1 cellular context compared by ENCODE assay signal in the genomic region with DNA sequence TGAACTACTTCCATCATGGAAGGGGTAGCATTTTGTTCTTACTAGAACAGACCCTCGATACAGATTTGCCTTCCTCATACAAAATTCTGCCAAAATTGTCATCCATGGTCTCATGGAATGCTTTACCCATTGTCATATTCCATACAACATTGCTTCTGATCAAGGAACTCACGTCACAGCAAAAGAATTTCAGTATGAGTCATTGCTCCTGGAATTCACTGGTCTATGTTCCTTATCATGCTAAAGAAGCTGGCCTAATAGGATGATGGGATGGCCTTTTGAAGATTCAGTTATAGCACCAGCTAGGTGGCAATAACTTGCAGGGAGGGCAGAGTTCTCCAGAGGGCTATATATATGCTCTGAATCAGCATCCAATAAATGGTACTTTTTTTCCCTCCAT.
TF ChIP-seq lines count a peak whose summit lies in the region.

No MANE protein-coding gene starts in this region.

TF ChIP-seq in K562, 482 proteins besides CTCF, POLR2A, EP300 and RAD21 (continued from another document and continues in another):
- TF ChIP-seq, protein P1, sequence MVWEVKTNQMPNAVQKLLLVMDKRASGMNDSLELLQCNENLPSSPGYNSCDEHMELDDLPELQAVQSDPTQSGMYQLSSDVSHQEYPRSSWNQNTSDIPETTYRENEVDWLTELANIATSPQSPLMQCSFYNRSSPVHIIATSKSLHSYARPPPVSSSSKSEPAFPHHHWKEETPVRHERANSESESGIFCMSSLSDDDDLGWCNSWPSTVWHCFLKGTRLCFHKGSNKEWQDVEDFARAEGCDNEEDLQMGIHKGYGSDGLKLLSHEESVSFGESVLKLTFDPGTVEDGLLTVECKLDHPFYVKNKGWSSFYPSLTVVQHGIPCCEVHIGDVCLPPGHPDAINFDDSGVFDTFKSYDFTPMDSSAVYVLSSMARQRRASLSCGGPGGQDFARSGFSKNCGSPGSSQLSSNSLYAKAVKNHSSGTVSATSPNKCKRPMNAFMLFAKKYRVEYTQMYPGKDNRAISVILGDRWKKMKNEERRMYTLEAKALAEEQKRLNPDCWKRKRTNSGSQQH (CRISPR knock-in tag; IDR thresholded peaks at IDR 0.05): no peak
- TF ChIP-seq, protein P2, sequence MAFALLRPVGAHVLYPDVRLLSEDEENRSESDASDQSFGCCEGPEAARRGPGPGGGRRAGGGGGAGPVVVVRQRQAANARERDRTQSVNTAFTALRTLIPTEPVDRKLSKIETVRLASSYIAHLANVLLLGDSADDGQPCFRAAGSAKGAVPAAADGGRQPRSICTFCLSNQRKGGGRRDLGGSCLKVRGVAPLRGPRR (CRISPR knock-in tag; IDR thresholded peaks at IDR 0.05): no peak
- peak; percentile 10; the same call in 1 of the 2 replicates for TF ChIP-seq TCF3 (CRISPR knock-in tag; IDR thresholded peaks at IDR 0.05)
- TF ChIP-seq ETV1 (tag; conservative IDR thresholded peaks at IDR 0.05; ENCODE audit: low read depth): no peak
- TF ChIP-seq NR2F6 (CRISPR knock-in tag; IDR thresholded peaks at IDR 0.05): no peak
- no peak for TF ChIP-seq KAT7 (CRISPR knock-in tag; IDR thresholded peaks at IDR 0.05; ENCODE audit: borderline replicate concordance)
- TF ChIP-seq, protein P3, sequence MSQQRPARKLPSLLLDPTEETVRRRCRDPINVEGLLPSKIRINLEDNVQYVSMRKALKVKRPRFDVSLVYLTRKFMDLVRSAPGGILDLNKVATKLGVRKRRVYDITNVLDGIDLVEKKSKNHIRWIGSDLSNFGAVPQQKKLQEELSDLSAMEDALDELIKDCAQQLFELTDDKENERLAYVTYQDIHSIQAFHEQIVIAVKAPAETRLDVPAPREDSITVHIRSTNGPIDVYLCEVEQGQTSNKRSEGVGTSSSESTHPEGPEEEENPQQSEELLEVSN (IDR thresholded peaks at IDR 0.05; ENCODE audit: borderline replicate concordance in 1 of 2, extremely low read depth in 1 of 2, insufficient read depth in 1 of 2, insufficient read length in 1 of 2, low read depth in 1 of 2, low read length in 1 of 2, poor library complexity in 1 of 2, severe bottlenecking in 1 of 2): no peak
- TF ChIP-seq, protein P4, sequence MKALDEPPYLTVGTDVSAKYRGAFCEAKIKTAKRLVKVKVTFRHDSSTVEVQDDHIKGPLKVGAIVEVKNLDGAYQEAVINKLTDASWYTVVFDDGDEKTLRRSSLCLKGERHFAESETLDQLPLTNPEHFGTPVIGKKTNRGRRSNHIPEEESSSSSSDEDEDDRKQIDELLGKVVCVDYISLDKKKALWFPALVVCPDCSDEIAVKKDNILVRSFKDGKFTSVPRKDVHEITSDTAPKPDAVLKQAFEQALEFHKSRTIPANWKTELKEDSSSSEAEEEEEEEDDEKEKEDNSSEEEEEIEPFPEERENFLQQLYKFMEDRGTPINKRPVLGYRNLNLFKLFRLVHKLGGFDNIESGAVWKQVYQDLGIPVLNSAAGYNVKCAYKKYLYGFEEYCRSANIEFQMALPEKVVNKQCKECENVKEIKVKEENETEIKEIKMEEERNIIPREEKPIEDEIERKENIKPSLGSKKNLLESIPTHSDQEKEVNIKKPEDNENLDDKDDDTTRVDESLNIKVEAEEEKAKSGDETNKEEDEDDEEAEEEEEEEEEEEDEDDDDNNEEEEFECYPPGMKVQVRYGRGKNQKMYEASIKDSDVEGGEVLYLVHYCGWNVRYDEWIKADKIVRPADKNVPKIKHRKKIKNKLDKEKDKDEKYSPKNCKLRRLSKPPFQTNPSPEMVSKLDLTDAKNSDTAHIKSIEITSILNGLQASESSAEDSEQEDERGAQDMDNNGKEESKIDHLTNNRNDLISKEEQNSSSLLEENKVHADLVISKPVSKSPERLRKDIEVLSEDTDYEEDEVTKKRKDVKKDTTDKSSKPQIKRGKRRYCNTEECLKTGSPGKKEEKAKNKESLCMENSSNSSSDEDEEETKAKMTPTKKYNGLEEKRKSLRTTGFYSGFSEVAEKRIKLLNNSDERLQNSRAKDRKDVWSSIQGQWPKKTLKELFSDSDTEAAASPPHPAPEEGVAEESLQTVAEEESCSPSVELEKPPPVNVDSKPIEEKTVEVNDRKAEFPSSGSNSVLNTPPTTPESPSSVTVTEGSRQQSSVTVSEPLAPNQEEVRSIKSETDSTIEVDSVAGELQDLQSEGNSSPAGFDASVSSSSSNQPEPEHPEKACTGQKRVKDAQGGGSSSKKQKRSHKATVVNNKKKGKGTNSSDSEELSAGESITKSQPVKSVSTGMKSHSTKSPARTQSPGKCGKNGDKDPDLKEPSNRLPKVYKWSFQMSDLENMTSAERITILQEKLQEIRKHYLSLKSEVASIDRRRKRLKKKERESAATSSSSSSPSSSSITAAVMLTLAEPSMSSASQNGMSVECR (CRISPR knock-in tag; IDR thresholded peaks at IDR 0.05): no peak
- TF ChIP-seq HEY1 (CRISPR knock-in tag; IDR thresholded peaks at IDR 0.05; ENCODE audit: borderline replicate concordance): no peak
- TF ChIP-seq, protein P5, sequence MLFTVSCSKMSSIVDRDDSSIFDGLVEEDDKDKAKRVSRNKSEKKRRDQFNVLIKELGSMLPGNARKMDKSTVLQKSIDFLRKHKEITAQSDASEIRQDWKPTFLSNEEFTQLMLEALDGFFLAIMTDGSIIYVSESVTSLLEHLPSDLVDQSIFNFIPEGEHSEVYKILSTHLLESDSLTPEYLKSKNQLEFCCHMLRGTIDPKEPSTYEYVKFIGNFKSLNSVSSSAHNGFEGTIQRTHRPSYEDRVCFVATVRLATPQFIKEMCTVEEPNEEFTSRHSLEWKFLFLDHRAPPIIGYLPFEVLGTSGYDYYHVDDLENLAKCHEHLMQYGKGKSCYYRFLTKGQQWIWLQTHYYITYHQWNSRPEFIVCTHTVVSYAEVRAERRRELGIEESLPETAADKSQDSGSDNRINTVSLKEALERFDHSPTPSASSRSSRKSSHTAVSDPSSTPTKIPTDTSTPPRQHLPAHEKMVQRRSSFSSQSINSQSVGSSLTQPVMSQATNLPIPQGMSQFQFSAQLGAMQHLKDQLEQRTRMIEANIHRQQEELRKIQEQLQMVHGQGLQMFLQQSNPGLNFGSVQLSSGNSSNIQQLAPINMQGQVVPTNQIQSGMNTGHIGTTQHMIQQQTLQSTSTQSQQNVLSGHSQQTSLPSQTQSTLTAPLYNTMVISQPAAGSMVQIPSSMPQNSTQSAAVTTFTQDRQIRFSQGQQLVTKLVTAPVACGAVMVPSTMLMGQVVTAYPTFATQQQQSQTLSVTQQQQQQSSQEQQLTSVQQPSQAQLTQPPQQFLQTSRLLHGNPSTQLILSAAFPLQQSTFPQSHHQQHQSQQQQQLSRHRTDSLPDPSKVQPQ (CRISPR knock-in tag; IDR thresholded peaks at IDR 0.05; ENCODE audit: borderline replicate concordance): no peak
- no peak for TF ChIP-seq HLTF (IDR thresholded peaks at IDR 0.05)
- no peak for TF ChIP-seq TAF15 (IDR thresholded peaks at IDR 0.05; ENCODE audit: low read depth, low read length)
- no peak for TF ChIP-seq NELFE (IDR thresholded peaks at IDR 0.05; ENCODE audit: insufficient read depth, insufficient read length)
- no peak for TF ChIP-seq ZNF354B (CRISPR knock-in tag; IDR thresholded peaks at IDR 0.05)
- TF ChIP-seq, protein P6, sequence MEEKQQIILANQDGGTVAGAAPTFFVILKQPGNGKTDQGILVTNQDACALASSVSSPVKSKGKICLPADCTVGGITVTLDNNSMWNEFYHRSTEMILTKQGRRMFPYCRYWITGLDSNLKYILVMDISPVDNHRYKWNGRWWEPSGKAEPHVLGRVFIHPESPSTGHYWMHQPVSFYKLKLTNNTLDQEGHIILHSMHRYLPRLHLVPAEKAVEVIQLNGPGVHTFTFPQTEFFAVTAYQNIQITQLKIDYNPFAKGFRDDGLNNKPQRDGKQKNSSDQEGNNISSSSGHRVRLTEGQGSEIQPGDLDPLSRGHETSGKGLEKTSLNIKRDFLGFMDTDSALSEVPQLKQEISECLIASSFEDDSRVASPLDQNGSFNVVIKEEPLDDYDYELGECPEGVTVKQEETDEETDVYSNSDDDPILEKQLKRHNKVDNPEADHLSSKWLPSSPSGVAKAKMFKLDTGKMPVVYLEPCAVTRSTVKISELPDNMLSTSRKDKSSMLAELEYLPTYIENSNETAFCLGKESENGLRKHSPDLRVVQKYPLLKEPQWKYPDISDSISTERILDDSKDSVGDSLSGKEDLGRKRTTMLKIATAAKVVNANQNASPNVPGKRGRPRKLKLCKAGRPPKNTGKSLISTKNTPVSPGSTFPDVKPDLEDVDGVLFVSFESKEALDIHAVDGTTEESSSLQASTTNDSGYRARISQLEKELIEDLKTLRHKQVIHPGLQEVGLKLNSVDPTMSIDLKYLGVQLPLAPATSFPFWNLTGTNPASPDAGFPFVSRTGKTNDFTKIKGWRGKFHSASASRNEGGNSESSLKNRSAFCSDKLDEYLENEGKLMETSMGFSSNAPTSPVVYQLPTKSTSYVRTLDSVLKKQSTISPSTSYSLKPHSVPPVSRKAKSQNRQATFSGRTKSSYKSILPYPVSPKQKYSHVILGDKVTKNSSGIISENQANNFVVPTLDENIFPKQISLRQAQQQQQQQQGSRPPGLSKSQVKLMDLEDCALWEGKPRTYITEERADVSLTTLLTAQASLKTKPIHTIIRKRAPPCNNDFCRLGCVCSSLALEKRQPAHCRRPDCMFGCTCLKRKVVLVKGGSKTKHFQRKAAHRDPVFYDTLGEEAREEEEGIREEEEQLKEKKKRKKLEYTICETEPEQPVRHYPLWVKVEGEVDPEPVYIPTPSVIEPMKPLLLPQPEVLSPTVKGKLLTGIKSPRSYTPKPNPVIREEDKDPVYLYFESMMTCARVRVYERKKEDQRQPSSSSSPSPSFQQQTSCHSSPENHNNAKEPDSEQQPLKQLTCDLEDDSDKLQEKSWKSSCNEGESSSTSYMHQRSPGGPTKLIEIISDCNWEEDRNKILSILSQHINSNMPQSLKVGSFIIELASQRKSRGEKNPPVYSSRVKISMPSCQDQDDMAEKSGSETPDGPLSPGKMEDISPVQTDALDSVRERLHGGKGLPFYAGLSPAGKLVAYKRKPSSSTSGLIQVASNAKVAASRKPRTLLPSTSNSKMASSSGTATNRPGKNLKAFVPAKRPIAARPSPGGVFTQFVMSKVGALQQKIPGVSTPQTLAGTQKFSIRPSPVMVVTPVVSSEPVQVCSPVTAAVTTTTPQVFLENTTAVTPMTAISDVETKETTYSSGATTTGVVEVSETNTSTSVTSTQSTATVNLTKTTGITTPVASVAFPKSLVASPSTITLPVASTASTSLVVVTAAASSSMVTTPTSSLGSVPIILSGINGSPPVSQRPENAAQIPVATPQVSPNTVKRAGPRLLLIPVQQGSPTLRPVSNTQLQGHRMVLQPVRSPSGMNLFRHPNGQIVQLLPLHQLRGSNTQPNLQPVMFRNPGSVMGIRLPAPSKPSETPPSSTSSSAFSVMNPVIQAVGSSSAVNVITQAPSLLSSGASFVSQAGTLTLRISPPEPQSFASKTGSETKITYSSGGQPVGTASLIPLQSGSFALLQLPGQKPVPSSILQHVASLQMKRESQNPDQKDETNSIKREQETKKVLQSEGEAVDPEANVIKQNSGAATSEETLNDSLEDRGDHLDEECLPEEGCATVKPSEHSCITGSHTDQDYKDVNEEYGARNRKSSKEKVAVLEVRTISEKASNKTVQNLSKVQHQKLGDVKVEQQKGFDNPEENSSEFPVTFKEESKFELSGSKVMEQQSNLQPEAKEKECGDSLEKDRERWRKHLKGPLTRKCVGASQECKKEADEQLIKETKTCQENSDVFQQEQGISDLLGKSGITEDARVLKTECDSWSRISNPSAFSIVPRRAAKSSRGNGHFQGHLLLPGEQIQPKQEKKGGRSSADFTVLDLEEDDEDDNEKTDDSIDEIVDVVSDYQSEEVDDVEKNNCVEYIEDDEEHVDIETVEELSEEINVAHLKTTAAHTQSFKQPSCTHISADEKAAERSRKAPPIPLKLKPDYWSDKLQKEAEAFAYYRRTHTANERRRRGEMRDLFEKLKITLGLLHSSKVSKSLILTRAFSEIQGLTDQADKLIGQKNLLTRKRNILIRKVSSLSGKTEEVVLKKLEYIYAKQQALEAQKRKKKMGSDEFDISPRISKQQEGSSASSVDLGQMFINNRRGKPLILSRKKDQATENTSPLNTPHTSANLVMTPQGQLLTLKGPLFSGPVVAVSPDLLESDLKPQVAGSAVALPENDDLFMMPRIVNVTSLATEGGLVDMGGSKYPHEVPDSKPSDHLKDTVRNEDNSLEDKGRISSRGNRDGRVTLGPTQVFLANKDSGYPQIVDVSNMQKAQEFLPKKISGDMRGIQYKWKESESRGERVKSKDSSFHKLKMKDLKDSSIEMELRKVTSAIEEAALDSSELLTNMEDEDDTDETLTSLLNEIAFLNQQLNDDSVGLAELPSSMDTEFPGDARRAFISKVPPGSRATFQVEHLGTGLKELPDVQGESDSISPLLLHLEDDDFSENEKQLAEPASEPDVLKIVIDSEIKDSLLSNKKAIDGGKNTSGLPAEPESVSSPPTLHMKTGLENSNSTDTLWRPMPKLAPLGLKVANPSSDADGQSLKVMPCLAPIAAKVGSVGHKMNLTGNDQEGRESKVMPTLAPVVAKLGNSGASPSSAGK (IDR thresholded peaks at IDR 0.05): no peak
- TF ChIP-seq SMARCE1 (IDR thresholded peaks at IDR 0.05): peak; percentile 68
- no peak for TF ChIP-seq ZNF311 (CRISPR knock-in tag; IDR thresholded peaks at IDR 0.05)
- TF ChIP-seq TRIM24 (IDR thresholded peaks at IDR 0.05): peak; percentile 81 to 91
- TF ChIP-seq ZNF384 (IDR thresholded peaks at IDR 0.05; ENCODE audit: low read depth, low read length): no peak
- no peak for TF ChIP-seq DMBX1 (CRISPR knock-in tag; IDR thresholded peaks at IDR 0.05; ENCODE audit: borderline replicate concordance)
- peak; percentile 30; the same call in 1 of the 2 replicates for TF ChIP-seq CREM (IDR thresholded peaks at IDR 0.05; ENCODE audit: low read depth)
- TF ChIP-seq NCOA2 (IDR thresholded peaks at IDR 0.05; ENCODE audit: partially characterized antibody in 2 of 2): no peak
- TF ChIP-seq MAFG (tag; conservative IDR thresholded peaks at IDR 0.05): no peak
- TF ChIP-seq, protein P7, sequence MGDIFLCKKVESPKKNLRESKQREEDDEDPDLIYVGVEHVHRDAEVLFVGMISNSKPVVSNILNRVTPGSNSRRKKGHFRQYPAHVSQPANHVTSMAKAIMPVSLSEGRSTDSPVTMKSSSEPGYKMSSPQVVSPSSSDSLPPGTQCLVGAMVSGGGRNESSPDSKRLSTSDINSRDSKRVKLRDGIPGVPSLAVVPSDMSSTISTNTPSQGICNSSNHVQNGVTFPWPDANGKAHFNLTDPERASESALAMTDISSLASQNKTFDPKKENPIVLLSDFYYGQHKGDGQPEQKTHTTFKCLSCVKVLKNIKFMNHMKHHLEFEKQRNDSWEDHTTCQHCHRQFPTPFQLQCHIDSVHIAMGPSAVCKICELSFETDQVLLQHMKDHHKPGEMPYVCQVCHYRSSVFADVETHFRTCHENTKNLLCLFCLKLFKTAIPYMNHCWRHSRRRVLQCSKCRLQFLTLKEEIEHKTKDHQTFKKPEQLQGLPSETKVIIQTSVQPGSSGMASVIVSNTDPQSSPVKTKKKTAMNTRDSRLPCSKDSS (IDR thresholded peaks at IDR 0.05; ENCODE audit: low read depth, partially characterized antibody): no peak
- no peak for TF ChIP-seq ELF4 (CRISPR knock-in tag; IDR thresholded peaks at IDR 0.05)
- TF ChIP-seq KDM1A (IDR thresholded peaks at IDR 0.05): no peak
- TF ChIP-seq RB1 (IDR thresholded peaks at IDR 0.05; ENCODE audit: low read depth): no peak
- no peak for TF ChIP-seq FOXM1 (IDR thresholded peaks at IDR 0.05; ENCODE audit: low read depth)
- TF ChIP-seq FOXM1 (CRISPR knock-in tag; IDR thresholded peaks at IDR 0.05; ENCODE audit: low read depth): no peak
- peak; percentile 96 for TF ChIP-seq JUN (IDR thresholded peaks at IDR 0.05; ENCODE audit: borderline replicate concordance, low read depth, low read length)
- TF ChIP-seq JUN (CRISPR knock-in tag; IDR thresholded peaks at IDR 0.05; ENCODE audit: borderline replicate concordance): peak; percentile 33; the same call in 1 of the 2 replicates
- TF ChIP-seq NONO (IDR thresholded peaks at IDR 0.05; ENCODE audit: low read depth in 2 of 2, low read length in 1 of 2): no peak
- TF ChIP-seq SMARCC2 (IDR thresholded peaks at IDR 0.05; ENCODE audit: low read depth): peak; percentile 51; the same call in 1 of the 2 replicates
- TF ChIP-seq ATF7 (IDR thresholded peaks at IDR 0.05): peak; percentile 88
- TF ChIP-seq SRF (CRISPR knock-in tag; IDR thresholded peaks at IDR 0.05): no peak
- no peak for TF ChIP-seq NRF1 (conservative IDR thresholded peaks at IDR 0.05 in 1 of 2, IDR thresholded peaks at IDR 0.05 in 1 of 2)
- no peak for TF ChIP-seq LCOR (CRISPR knock-in tag; IDR thresholded peaks at IDR 0.05)
